In the genomic region with DNA sequence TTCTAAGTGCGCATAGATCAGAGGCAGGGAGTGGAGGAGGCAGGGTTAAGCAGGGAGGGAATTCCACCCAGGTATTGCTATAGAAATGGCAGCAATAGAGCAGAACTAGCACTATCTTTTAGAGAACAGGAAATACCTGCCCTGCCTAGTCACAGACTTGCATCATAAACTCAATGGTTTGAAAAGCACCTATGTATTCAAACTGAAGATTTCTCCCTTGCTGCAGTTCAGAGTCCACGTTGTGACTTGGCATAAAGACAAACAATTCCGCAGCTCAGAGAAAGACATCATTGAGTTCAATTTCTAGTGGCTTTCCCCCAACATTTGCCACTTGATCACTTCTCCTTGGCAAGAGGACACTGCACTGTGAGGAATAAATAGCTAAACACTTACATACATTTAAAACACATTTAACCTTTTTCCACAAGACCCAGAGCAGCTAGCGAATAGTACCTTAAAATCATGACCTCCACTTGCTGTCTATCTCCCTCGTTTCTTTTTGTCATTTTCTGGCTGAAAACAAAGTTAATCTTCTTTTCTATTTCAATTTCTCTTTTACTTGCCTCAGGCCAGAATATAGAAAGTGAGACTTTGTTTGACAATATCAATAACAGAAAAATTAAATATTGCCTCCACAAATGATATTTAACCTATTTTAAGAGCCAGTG, we compare ENCODE assay signal across 1 cellular context.
TF ChIP-seq lines count a peak whose summit lies in the region.

No MANE protein-coding gene starts in this region.

TF ChIP-seq in HepG2, 621 proteins besides CTCF, POLR2A, EP300 and RAD21 (continued from another document and continues in another):
- no peak for TF ChIP-seq MTA1 (CRISPR knock-in tag; IDR thresholded peaks at IDR 0.05; ENCODE audit: borderline replicate concordance)
- TF ChIP-seq, protein P1, sequence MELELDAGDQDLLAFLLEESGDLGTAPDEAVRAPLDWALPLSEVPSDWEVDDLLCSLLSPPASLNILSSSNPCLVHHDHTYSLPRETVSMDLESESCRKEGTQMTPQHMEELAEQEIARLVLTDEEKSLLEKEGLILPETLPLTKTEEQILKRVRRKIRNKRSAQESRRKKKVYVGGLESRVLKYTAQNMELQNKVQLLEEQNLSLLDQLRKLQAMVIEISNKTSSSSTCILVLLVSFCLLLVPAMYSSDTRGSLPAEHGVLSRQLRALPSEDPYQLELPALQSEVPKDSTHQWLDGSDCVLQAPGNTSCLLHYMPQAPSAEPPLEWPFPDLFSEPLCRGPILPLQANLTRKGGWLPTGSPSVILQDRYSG (CRISPR knock-in tag; IDR thresholded peaks at IDR 0.05) = no peak
- peak; percentile 83 for TF ChIP-seq CREM (IDR thresholded peaks at IDR 0.05)
- no peak for TF ChIP-seq CREM (CRISPR knock-in tag; IDR thresholded peaks at IDR 0.05)
- TF ChIP-seq HNRNPUL1 (IDR thresholded peaks at IDR 0.05; ENCODE audit: low read depth, low read length) = no peak
- TF ChIP-seq, protein P2, sequence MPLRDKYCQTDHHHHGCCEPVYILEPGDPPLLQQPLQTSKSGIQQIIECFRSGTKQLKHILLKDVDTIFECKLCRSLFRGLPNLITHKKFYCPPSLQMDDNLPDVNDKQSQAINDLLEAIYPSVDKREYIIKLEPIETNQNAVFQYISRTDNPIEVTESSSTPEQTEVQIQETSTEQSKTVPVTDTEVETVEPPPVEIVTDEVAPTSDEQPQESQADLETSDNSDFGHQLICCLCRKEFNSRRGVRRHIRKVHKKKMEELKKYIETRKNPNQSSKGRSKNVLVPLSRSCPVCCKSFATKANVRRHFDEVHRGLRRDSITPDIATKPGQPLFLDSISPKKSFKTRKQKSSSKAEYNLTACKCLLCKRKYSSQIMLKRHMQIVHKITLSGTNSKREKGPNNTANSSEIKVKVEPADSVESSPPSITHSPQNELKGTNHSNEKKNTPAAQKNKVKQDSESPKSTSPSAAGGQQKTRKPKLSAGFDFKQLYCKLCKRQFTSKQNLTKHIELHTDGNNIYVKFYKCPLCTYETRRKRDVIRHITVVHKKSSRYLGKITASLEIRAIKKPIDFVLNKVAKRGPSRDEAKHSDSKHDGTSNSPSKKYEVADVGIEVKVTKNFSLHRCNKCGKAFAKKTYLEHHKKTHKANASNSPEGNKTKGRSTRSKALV (CRISPR knock-in tag; IDR thresholded peaks at IDR 0.05) = no peak
- TF ChIP-seq, protein P3, sequence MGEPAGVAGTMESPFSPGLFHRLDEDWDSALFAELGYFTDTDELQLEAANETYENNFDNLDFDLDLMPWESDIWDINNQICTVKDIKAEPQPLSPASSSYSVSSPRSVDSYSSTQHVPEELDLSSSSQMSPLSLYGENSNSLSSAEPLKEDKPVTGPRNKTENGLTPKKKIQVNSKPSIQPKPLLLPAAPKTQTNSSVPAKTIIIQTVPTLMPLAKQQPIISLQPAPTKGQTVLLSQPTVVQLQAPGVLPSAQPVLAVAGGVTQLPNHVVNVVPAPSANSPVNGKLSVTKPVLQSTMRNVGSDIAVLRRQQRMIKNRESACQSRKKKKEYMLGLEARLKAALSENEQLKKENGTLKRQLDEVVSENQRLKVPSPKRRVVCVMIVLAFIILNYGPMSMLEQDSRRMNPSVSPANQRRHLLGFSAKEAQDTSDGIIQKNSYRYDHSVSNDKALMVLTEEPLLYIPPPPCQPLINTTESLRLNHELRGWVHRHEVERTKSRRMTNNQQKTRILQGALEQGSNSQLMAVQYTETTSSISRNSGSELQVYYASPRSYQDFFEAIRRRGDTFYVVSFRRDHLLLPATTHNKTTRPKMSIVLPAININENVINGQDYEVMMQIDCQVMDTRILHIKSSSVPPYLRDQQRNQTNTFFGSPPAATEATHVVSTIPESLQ (CRISPR knock-in tag; conservative IDR thresholded peaks at IDR 0.05) = no peak
- TF ChIP-seq, protein P4, sequence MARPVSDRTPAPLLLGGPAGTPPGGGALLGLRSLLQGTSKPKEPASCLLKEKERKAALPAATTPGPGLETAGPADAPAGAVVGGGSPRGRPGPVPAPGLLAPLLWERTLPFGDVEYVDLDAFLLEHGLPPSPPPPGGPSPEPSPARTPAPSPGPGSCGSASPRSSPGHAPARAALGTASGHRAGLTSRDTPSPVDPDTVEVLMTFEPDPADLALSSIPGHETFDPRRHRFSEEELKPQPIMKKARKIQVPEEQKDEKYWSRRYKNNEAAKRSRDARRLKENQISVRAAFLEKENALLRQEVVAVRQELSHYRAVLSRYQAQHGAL (CRISPR knock-in tag; IDR thresholded peaks at IDR 0.05; ENCODE audit: not compliant biosample characterization) = no peak
- peak; percentile 82 for TF ChIP-seq BCL6 (CRISPR knock-in tag; IDR thresholded peaks at IDR 0.05)
- no peak for TF ChIP-seq MED8 (CRISPR knock-in tag; IDR thresholded peaks at IDR 0.05; ENCODE audit: insufficient replicate concordance)
- TF ChIP-seq, protein P5, sequence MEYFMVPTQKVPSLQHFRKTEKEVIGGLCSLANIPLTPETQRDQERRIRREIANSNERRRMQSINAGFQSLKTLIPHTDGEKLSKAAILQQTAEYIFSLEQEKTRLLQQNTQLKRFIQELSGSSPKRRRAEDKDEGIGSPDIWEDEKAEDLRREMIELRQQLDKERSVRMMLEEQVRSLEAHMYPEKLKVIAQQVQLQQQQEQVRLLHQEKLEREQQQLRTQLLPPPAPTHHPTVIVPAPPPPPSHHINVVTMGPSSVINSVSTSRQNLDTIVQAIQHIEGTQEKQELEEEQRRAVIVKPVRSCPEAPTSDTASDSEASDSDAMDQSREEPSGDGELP (IDR thresholded peaks at IDR 0.05; ENCODE audit: borderline replicate concordance, low read depth) = no peak
- TF ChIP-seq, protein P6, sequence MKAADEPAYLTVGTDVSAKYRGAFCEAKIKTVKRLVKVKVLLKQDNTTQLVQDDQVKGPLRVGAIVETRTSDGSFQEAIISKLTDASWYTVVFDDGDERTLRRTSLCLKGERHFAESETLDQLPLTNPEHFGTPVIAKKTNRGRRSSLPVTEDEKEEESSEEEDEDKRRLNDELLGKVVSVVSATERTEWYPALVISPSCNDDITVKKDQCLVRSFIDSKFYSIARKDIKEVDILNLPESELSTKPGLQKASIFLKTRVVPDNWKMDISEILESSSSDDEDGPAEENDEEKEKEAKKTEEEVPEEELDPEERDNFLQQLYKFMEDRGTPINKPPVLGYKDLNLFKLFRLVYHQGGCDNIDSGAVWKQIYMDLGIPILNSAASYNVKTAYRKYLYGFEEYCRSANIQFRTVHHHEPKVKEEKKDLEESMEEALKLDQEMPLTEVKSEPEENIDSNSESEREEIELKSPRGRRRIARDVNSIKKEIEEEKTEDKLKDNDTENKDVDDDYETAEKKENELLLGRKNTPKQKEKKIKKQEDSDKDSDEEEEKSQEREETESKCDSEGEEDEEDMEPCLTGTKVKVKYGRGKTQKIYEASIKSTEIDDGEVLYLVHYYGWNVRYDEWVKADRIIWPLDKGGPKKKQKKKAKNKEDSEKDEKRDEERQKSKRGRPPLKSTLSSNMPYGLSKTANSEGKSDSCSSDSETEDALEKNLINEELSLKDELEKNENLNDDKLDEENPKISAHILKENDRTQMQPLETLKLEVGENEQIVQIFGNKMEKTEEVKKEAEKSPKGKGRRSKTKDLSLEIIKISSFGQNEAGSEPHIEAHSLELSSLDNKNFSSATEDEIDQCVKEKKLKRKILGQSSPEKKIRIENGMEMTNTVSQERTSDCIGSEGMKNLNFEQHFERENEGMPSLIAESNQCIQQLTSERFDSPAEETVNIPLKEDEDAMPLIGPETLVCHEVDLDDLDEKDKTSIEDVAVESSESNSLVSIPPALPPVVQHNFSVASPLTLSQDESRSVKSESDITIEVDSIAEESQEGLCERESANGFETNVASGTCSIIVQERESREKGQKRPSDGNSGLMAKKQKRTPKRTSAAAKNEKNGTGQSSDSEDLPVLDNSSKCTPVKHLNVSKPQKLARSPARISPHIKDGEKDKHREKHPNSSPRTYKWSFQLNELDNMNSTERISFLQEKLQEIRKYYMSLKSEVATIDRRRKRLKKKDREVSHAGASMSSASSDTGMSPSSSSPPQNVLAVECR (CRISPR knock-in tag; IDR thresholded peaks at IDR 0.05; ENCODE audit: borderline replicate concordance) = peak; percentile 28; the same call in 1 of the 2 replicates
- TF ChIP-seq ZNF235 (CRISPR knock-in tag; IDR thresholded peaks at IDR 0.05; ENCODE audit: borderline replicate concordance) = no peak
- TF ChIP-seq HDAC6 (IDR thresholded peaks at IDR 0.05; ENCODE audit: low read depth, low read length) = no peak
- no peak for TF ChIP-seq CBX1 (IDR thresholded peaks at IDR 0.05; ENCODE audit: low read depth)
- TF ChIP-seq, protein P7, sequence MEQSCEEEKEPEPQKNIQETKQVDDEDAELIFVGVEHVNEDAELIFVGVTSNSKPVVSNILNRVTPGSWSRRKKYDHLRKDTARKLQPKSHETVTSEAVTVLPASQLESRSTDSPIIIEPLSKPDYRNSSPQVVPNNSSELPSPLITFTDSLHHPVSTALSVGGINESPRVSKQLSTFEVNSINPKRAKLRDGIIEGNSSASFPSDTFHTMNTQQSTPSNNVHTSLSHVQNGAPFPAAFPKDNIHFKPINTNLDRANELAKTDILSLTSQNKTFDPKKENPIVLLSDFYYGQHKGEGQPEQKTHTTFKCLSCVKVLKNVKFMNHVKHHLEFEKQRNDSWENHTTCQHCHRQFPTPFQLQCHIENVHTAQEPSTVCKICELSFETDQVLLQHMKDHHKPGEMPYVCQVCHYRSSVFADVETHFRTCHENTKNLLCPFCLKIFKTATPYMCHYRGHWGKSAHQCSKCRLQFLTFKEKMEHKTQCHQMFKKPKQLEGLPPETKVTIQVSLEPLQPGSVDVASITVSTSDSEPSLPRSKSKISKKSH (CRISPR knock-in tag; IDR thresholded peaks at IDR 0.05; ENCODE audit: borderline replicate concordance) = no peak
- TF ChIP-seq, protein P8, sequence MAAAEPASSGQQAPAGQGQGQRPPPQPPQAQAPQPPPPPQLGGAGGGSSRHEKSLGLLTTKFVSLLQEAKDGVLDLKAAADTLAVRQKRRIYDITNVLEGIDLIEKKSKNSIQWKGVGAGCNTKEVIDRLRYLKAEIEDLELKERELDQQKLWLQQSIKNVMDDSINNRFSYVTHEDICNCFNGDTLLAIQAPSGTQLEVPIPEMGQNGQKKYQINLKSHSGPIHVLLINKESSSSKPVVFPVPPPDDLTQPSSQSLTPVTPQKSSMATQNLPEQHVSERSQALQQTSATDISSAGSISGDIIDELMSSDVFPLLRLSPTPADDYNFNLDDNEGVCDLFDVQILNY (CRISPR knock-in tag; conservative IDR thresholded peaks at IDR 0.05) = no peak
- TF ChIP-seq ZNF773 (CRISPR knock-in tag; IDR thresholded peaks at IDR 0.05; ENCODE audit: borderline replicate concordance) = no peak
- TF ChIP-seq ZNF253 (CRISPR knock-in tag; IDR thresholded peaks at IDR 0.05; ENCODE audit: borderline replicate concordance) = no peak
- no peak for TF ChIP-seq NFRKB (IDR thresholded peaks at IDR 0.05)
- TF ChIP-seq ZNF577 (CRISPR knock-in tag; IDR thresholded peaks at IDR 0.05; ENCODE audit: borderline replicate concordance, low read depth) = no peak
- TF ChIP-seq, protein P9, sequence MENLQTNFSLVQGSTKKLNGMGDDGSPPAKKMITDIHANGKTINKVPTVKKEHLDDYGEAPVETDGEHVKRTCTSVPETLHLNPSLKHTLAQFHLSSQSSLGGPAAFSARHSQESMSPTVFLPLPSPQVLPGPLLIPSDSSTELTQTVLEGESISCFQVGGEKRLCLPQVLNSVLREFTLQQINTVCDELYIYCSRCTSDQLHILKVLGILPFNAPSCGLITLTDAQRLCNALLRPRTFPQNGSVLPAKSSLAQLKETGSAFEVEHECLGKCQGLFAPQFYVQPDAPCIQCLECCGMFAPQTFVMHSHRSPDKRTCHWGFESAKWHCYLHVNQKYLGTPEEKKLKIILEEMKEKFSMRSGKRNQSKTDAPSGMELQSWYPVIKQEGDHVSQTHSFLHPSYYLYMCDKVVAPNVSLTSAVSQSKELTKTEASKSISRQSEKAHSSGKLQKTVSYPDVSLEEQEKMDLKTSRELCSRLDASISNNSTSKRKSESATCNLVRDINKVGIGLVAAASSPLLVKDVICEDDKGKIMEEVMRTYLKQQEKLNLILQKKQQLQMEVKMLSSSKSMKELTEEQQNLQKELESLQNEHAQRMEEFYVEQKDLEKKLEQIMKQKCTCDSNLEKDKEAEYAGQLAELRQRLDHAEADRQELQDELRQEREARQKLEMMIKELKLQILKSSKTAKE (CRISPR knock-in tag; IDR thresholded peaks at IDR 0.05; ENCODE audit: borderline replicate concordance) = no peak
- TF ChIP-seq U2AF1 (optimal IDR thresholded peaks at IDR 0.05; ENCODE audit: low read depth, low read length) = no peak
- TF ChIP-seq CBX5 (CRISPR knock-in tag; IDR thresholded peaks at IDR 0.05; ENCODE audit: borderline replicate concordance) = peak; percentile 76; the same call in 1 of the 2 replicates
- TF ChIP-seq GZF1 (CRISPR knock-in tag; IDR thresholded peaks at IDR 0.05) = no peak
- no peak for TF ChIP-seq HCFC1 (IDR thresholded peaks at IDR 0.05; ENCODE audit: low read depth, low read length)
- TF ChIP-seq, protein P10, sequence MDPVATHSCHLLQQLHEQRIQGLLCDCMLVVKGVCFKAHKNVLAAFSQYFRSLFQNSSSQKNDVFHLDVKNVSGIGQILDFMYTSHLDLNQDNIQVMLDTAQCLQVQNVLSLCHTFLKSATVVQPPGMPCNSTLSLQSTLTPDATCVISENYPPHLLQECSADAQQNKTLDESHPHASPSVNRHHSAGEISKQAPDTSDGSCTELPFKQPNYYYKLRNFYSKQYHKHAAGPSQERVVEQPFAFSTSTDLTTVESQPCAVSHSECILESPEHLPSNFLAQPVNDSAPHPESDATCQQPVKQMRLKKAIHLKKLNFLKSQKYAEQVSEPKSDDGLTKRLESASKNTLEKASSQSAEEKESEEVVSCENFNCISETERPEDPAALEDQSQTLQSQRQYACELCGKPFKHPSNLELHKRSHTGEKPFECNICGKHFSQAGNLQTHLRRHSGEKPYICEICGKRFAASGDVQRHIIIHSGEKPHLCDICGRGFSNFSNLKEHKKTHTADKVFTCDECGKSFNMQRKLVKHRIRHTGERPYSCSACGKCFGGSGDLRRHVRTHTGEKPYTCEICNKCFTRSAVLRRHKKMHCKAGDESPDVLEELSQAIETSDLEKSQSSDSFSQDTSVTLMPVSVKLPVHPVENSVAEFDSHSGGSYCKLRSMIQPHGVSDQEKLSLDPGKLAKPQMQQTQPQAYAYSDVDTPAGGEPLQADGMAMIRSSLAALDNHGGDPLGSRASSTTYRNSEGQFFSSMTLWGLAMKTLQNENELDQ (CRISPR knock-in tag; IDR thresholded peaks at IDR 0.05; ENCODE audit: borderline replicate concordance) = no peak
- peak; percentile 64 for TF ChIP-seq NFE2L2 (IDR thresholded peaks at IDR 0.05; ENCODE audit: low read length)
- TF ChIP-seq SP4 (CRISPR knock-in tag; IDR thresholded peaks at IDR 0.05) = no peak
- TF ChIP-seq NFKBIZ (CRISPR knock-in tag; IDR thresholded peaks at IDR 0.05) = peak; percentile 67; the same call in 1 of the 2 replicates
- peak; percentile 72; the same call in 1 of the 2 replicates for TF ChIP-seq RBFOX2 (IDR thresholded peaks at IDR 0.05; ENCODE audit: low read depth, low read length)
- TF ChIP-seq ZKSCAN8 (CRISPR knock-in tag; IDR thresholded peaks at IDR 0.05; ENCODE audit: borderline replicate concordance) = peak; percentile 78; the same call in 1 of the 2 replicates
- TF ChIP-seq, protein P11, sequence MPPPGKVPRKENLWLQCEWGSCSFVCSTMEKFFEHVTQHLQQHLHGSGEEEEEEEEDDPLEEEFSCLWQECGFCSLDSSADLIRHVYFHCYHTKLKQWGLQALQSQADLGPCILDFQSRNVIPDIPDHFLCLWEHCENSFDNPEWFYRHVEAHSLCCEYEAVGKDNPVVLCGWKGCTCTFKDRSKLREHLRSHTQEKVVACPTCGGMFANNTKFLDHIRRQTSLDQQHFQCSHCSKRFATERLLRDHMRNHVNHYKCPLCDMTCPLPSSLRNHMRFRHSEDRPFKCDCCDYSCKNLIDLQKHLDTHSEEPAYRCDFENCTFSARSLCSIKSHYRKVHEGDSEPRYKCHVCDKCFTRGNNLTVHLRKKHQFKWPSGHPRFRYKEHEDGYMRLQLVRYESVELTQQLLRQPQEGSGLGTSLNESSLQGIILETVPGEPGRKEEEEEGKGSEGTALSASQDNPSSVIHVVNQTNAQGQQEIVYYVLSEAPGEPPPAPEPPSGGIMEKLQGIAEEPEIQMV (CRISPR knock-in tag; IDR thresholded peaks at IDR 0.05; ENCODE audit: low read depth) = no peak
- TF ChIP-seq ATF7 (IDR thresholded peaks at IDR 0.05) = peak; percentile 62; the same call in 1 of the 2 replicates
- no peak; the same call in 1 of the 2 replicates for TF ChIP-seq ATF7 (CRISPR knock-in tag; IDR thresholded peaks at IDR 0.05)
